Comparison of ENCODE assay signal across 21 cellular contexts in the genomic region with DNA sequence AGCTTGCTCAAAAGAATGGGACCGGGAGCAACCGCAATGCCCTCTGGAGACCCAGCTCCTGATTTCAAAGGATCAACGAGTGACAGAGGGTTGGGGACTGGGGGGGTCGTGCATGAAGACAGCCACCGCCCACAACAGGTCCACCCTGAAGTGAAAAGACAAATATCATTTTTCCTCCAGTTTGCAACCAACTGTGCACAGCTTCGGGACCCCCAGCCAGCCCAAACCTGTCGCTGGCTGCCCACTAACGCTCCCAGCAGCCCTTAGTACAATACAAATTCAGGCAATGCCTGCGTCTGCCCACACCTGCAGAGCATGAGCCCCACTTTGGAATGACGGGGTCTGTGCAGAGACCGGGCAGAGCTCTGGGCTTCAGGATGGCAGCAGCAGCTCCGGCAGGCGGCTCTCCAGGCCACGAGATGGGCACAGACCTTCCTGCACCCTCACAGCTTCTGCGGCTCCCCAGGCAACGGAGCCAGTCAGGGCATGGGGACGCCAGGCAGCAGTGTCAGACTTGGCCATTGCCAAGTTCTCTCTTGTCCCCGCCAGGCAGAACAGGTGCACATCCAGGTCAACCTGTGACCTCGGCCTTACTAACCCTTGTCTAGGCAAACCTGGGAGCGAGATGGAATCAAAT.
DNase-seq lines count a peak whose midpoint lies in the region; ATAC-seq and TF ChIP-seq lines count a peak whose summit lies in the region.
"Had no signal": no experiment of that assay in that cellular context is flagged by ENCODE, and none has a peak within 500 bp of the region (broad histone marks: within the 10 kb centered on the region; RNA-seq: fewer than 3 reads in every experiment).

No MANE protein-coding gene starts in this region.

- intact Hi-C loops in right lobe of liver (cut with DNase I): loop anchor here in 1 of 2 donors (10.0 kb wide), 1 partner anchor 131 kb away; no protein-coding TSS in a partner anchor
- intact Hi-C loops in stomach (cut with DNase I; ENCODE audit: low total_unique reads): no loop called here

- H3K9me3 ChIP-seq in right lobe of liver: no peaks in the 10 kb centered on the region
- no peaks in the 10 kb centered on the region for H3K9me3 ChIP-seq in stomach
- H3K9me3 ChIP-seq: SK-N-SH had no signal

- TF ChIP-seq CTCF in chondrocyte (IDR thresholded peaks at IDR 0.05) (no peak), right lobe of liver (IDR thresholded peaks at IDR 0.05) (no peak), stomach (IDR thresholded peaks at IDR 0.05) (no peak), omental fat pad (IDR thresholded peaks at IDR 0.05) (no peak)

- no peak overlapping the region for H3K27ac Mint-ChIP-seq in chondrocyte (ENCODE audit: unreplicated experiment)
- H3K27ac Mint-ChIP-seq: activated CD4-positive, alpha-beta memory T cell treated with anti-CD3 and anti-CD28 coated beads for 36 hours; effector memory CD8-positive, alpha-beta T cell; naive thymus-derived CD8-positive, alpha-beta T cell had no signal

- TF ChIP-seq EP300 in stomach (IDR thresholded peaks at IDR 0.05): no peak

- H3K4me3 ChIP-seq in H7 (ENCODE audit: insufficient read depth, low read depth, low read length) (no peak overlapping the region), right lobe of liver (no peak overlapping the region), stomach (no peak overlapping the region)
- H3K4me3 ChIP-seq: breast epithelium, skin epidermis had no signal

- H3K4me3 Mint-ChIP-seq in chondrocyte (ENCODE audit: unreplicated experiment): no peak overlapping the region
- H3K4me3 Mint-ChIP-seq: activated CD4-positive, alpha-beta memory T cell treated with anti-CD3 and anti-CD28 coated beads for 36 hours; activated naive CD4-positive, alpha-beta T cell treated with anti-CD3 and anti-CD28 coated beads, Interleukin-2, amount 50 U/mL, for 24 hours; effector memory CD8-positive, alpha-beta T cell; naive thymus-derived CD8-positive, alpha-beta T cell had no signal

- WGBS in right lobe of liver (ENCODE audit: insufficient coverage, low coverage, low lambda C conversion rate, missing lambda C conversion rate): no CpG with 5 or more reads among the region's 20 CpGs
- 80 to 87% (median 82%) methylated on average over 17 to 20 of the region's 20 CpGs for WGBS in stomach, 5 donors

- DNase-seq in H7: peak; percentile 32
- peak; percentile 68 for DNase-seq in chondrocyte (ENCODE audit: low spot score)
- peak in 2 of 3 donors; percentile 62 to 75 for DNase-seq in right lobe of liver
- no peak for DNase-seq in stomach
- no peak for DNase-seq in DMS53 treated with DMSO at 0.1 percent for 48 hours (lab: John Stamatoyannopoulos, UW; ENCODE audit: unreplicated experiment)
- no peak for DNase-seq in omental fat pad (ENCODE audit: low spot score)
- DNase-seq: activated CD4-positive, alpha-beta memory T cell treated with anti-CD3 and anti-CD28 coated beads for 36 hours; activated CD4-positive, CD25-positive, alpha-beta regulatory T cell treated with anti-CD3 and anti-CD28 coated beads, Interleukin-2, amount 50 U/mL, for 72 hours; DMS153; effector memory CD8-positive, alpha-beta T cell; naive thymus-derived CD8-positive, alpha-beta T cell; NCI-H2081; NCI-H2227 treated with DMSO at 0.1 percent for 48 hours; NCI-H526; NK-92 treated with Interleukin-12 subunit alpha and Interleukin-12 subunit beta, amount 100 ng/mL, for 24 hours had no signal

- TF ChIP-seq POLR2A in right lobe of liver (IDR thresholded peaks at IDR 0.05) (no peak), stomach (IDR thresholded peaks at IDR 0.05) (no peak)

- ATAC-seq in right lobe of liver (peak; percentile 50 to 94 (median 67)), omental fat pad (ENCODE audit: low FRiP score) (no peak), GM21423 (IDR thresholded peaks at IDR 0.05; ENCODE audit: unreplicated experiment) (no peak)
- ATAC-seq: effector memory CD8-positive, alpha-beta T cell; naive thymus-derived CD8-positive, alpha-beta T cell; stimulated activated naive CD8-positive, alpha-beta T cell treated with anti-CD3 and anti-CD28 coated beads, Interleukin-15, Interleukin-2, amounts not matched to agents 100 U/mL and 50 U/mL, for 24 hours had no signal

- H3K27me3 ChIP-seq in H7 (ENCODE audit: control insufficient read depth, insufficient read depth, low read length): no peaks in the 10 kb centered on the region
- H3K27me3 ChIP-seq in right lobe of liver: no peaks in the 10 kb centered on the region
- no peaks in the 10 kb centered on the region for H3K27me3 ChIP-seq in stomach
- H3K27me3 ChIP-seq: breast epithelium had no signal

- H3K27me3 Mint-ChIP-seq in chondrocyte (ENCODE audit: low read depth): no peaks in the 10 kb centered on the region
- H3K27me3 Mint-ChIP-seq: activated CD4-positive, alpha-beta memory T cell treated with anti-CD3 and anti-CD28 coated beads for 36 hours; activated naive CD4-positive, alpha-beta T cell treated with anti-CD3 and anti-CD28 coated beads, Interleukin-2, amount 50 U/mL, for 24 hours; naive thymus-derived CD8-positive, alpha-beta T cell had no signal

- H3K36me3 ChIP-seq in H7 (replicated peaks; ENCODE audit: control insufficient read depth, insufficient read depth, low read length): no peaks in the 10 kb centered on the region
- peaks cover 0 to 4% (median 0%) of the 10 kb centered on the region in 4 donors for H3K36me3 ChIP-seq in right lobe of liver
- peaks cover 0 to 39% (median 27%) of the 10 kb centered on the region in 4 donors for H3K36me3 ChIP-seq in stomach
- H3K36me3 ChIP-seq: breast epithelium had no signal

- H3K4me1 ChIP-seq in right lobe of liver (peaks cover 0 to 5% (median 0%) of the 10 kb centered on the region in 4 donors), stomach (peaks cover 12 to 22% (median 17%) of the 10 kb centered on the region in 4 donors)
- H3K4me1 ChIP-seq: breast epithelium had no signal

- peaks cover 16% of the 10 kb centered on the region for H3K4me1 Mint-ChIP-seq in chondrocyte (ENCODE audit: low read depth)
- H3K4me1 Mint-ChIP-seq: activated naive CD4-positive, alpha-beta T cell treated with anti-CD3 and anti-CD28 coated beads, Interleukin-2, amount 50 U/mL, for 24 hours had no signal

- no peak overlapping the region for H3K27ac ChIP-seq in right lobe of liver
- H3K27ac ChIP-seq in stomach: peak overlapping the region; percentile 62 to 84 (median 75)
- H3K27ac ChIP-seq: breast epithelium had no signal

- H3K9me3 Mint-ChIP-seq in chondrocyte (ENCODE audit: low read depth): no peaks in the 10 kb centered on the region
- H3K9me3 Mint-ChIP-seq: activated CD4-positive, alpha-beta memory T cell treated with anti-CD3 and anti-CD28 coated beads for 36 hours; activated naive CD4-positive, alpha-beta T cell treated with anti-CD3 and anti-CD28 coated beads, Interleukin-2, amount 50 U/mL, for 24 hours; effector memory CD8-positive, alpha-beta T cell; naive thymus-derived CD8-positive, alpha-beta T cell had no signal

- peaks cover 8% of the 10 kb centered on the region for H3K36me3 Mint-ChIP-seq in chondrocyte (ENCODE audit: low read depth)
- H3K36me3 Mint-ChIP-seq: activated CD4-positive, alpha-beta memory T cell treated with anti-CD3 and anti-CD28 coated beads for 36 hours; activated naive CD4-positive, alpha-beta T cell treated with anti-CD3 and anti-CD28 coated beads, Interleukin-2, amount 50 U/mL, for 24 hours had no signal

Comparison
In these comparisons a context has a peak if more than half of its experiments do, and no peak if none do; other contexts are left out.
1. DNase-seq: peak in H7 (single experiment), chondrocyte (single experiment) and right lobe of liver (2 of 3); none in stomach (single experiment), DMS53 treated with DMSO at 0.1 percent for 48 hours (single experiment) and omental fat pad (single experiment).
2. ATAC-seq: peak in right lobe of liver (4 of 4); none in omental fat pad (single experiment) and GM21423 (single experiment).
3. H3K27ac ChIP-seq: peak in stomach (5 of 5); none in right lobe of liver (0 of 3).